Comparison of ENCODE assay signal across 1 cellular context in genomic region chr7:38070718-38071117, GRCh38.
TF ChIP-seq lines count a peak whose summit lies in the region.

No MANE protein-coding gene starts in this region.

TF ChIP-seq in HepG2, 621 proteins besides CTCF, POLR2A, EP300 and RAD21 (continued from another document):
- TF ChIP-seq NAIF1 (CRISPR knock-in tag; IDR thresholded peaks at IDR 0.05; ENCODE audit: borderline replicate concordance): no peak
- no peak for TF ChIP-seq CEBPG (CRISPR knock-in tag; IDR thresholded peaks at IDR 0.05)
- no peak for TF ChIP-seq GPBP1L1 (CRISPR knock-in tag; IDR thresholded peaks at IDR 0.05)
- TF ChIP-seq ZNF710 (CRISPR knock-in tag; IDR thresholded peaks at IDR 0.05; ENCODE audit: borderline replicate concordance): no peak
- no peak for TF ChIP-seq NPAS2 (CRISPR knock-in tag; IDR thresholded peaks at IDR 0.05; ENCODE audit: borderline replicate concordance)
- TF ChIP-seq TSC22D2 (CRISPR knock-in tag; IDR thresholded peaks at IDR 0.05; ENCODE audit: borderline replicate concordance): no peak
- TF ChIP-seq PBX3 (CRISPR knock-in tag; IDR thresholded peaks at IDR 0.05; ENCODE audit: borderline replicate concordance): no peak
- no peak for TF ChIP-seq IRF9 (CRISPR knock-in tag; IDR thresholded peaks at IDR 0.05; ENCODE audit: borderline replicate concordance)
- TF ChIP-seq NCOA5 (CRISPR knock-in tag; IDR thresholded peaks at IDR 0.05): no peak
- no peak for TF ChIP-seq ZBTB1 (CRISPR knock-in tag; IDR thresholded peaks at IDR 0.05; ENCODE audit: borderline replicate concordance)
- no peak for TF ChIP-seq POGZ (CRISPR knock-in tag; IDR thresholded peaks at IDR 0.05)
TF ChIP-seq in HepG2: peak in this region for 0.
